ENCODE assay signal across 9 cellular contexts in genomic region chr1:169483500-169483966, GRCh38. TPM values are rescaled to one million over a fixed set of nuclear protein-coding genes. Genes with fewer than 3 reads are reported as not detected.
DNase-seq lines count a peak whose midpoint lies in the region; ATAC-seq and TF ChIP-seq lines count a peak whose summit lies in the region.
"Had no signal": no experiment of that assay in that cellular context is flagged by ENCODE, and none has a peak within 500 bp of the region (broad histone marks: within the 10 kb centered on the region; RNA-seq: fewer than 3 reads in every experiment).

No MANE protein-coding gene starts in this region.

- H3K36me3 Mint-ChIP-seq in naive thymus-derived CD8-positive, alpha-beta T cell = no peaks in the 10 kb centered on the region

- POLR2A ChIA-PET in naive thymus-derived CD8-positive, alpha-beta T cell (lab: Charles Lee) = no interaction called here

- peaks cover 30 to 65% (median 41%) of the 10 kb centered on the region in 4 donors for H3K4me1 Mint-ChIP-seq in naive thymus-derived CD8-positive, alpha-beta T cell

- H3K9me3 Mint-ChIP-seq in naive thymus-derived CD8-positive, alpha-beta T cell = no peaks in the 10 kb centered on the region

- H3K4me3 ChIP-seq in HAP-1 (peak overlapping the region; percentile 72), fibroblast of lung (replicated peaks in 1 of 4; ENCODE audit: control extremely low read depth in 1 of 4, insufficient read depth in 1 of 4, low read depth in 3 of 4, low read length in 4 of 4) (peak overlapping the region in 3 of 4 experiments; percentile 63 to 94 (median 77)), spleen (no peak overlapping the region)

- in situ Hi-C loops in HAP-1 (cut with MboI; ENCODE audit: low sequenced_read_pairs) = loop anchor here (10.0 kb wide), 1 partner anchor 379 kb away; the partner anchor contains the start of gene ATP1B1

- no peak overlapping the region for H3K9ac ChIP-seq in fibroblast of lung (ENCODE audit: insufficient read depth, low read length)

- H3K9me3 ChIP-seq in HAP-1 (no peaks in the 10 kb centered on the region), fibroblast of lung (ENCODE audit: control insufficient read depth, insufficient read depth, low read depth, low read length) (no peaks in the 10 kb centered on the region), spleen (no peaks in the 10 kb centered on the region)

- no peak for TF ChIP-seq POLR2A in spleen (IDR thresholded peaks at IDR 0.05)

- peaks cover 0 to 2% (median 0%) of the 10 kb centered on the region in 5 donors for H3K27me3 Mint-ChIP-seq in naive thymus-derived CD8-positive, alpha-beta T cell

- H3K4me2 ChIP-seq in fibroblast of lung (ENCODE audit: extremely low read depth, insufficient read depth, low read length) = peak overlapping the region; percentile 87

- intact Hi-C loops in spleen (cut with DNase I; ENCODE audit: low total_unique reads) = no loop called here

- H3K27ac Mint-ChIP-seq in naive thymus-derived CD8-positive, alpha-beta T cell = peak overlapping the region in 1 of 10 donors; percentile 48

- TF ChIP-seq CTCF in fibroblast of lung (conservative IDR thresholded peaks at IDR 0.05 in 1 of 2, IDR thresholded peaks at IDR 0.05 in 1 of 2; ENCODE audit: low read depth in 1 of 2, low read length in 2 of 2) (no peak), spleen (IDR thresholded peaks at IDR 0.05 in 8 of 11, conservative IDR thresholded peaks at IDR 0.05 in 3 of 11) (no peak)

- peaks cover 7% of the 10 kb centered on the region for H3K79me2 ChIP-seq in fibroblast of lung (ENCODE audit: control insufficient read depth, insufficient read depth, low read length)

- DNase-seq in HAP-1 (ENCODE audit: low spot score in 2 of 2) = peak; percentile 30 to 67
- DNase-seq in OCI-M1 (lab: John Stamatoyannopoulos, UW) = peak; percentile 90
- peak; percentile 43 to 89 for DNase-seq in fibroblast of lung (ENCODE audit: low read depth in 2 of 2)
- peak; percentile 13 for DNase-seq in putamen (ENCODE audit: low spot score)
- no peak for DNase-seq in naive thymus-derived CD8-positive, alpha-beta T cell
- DNase-seq in spleen = no peak
- DNase-seq in NCI-H226 = no peak
- DNase-seq: left cardiac atrium had no signal

- H3K27ac ChIP-seq in fibroblast of lung (ENCODE audit: insufficient read depth, low read length) (no peak overlapping the region), spleen (no peak overlapping the region)

- H2AFZ ChIP-seq in fibroblast of lung (ENCODE audit: low read length) = no peak overlapping the region

- WGBS in spleen, 5 donors = 57 to 89% (median 84%) methylated on average over 5 of the region's 5 CpGs

- H3K27me3 ChIP-seq in HAP-1 (ENCODE audit: low read depth) (no peaks in the 10 kb centered on the region), fibroblast of lung (ENCODE audit: control insufficient read depth, insufficient read depth, low read length) (no peaks in the 10 kb centered on the region), spleen (replicated peaks in 1 of 7) (no peaks in the 10 kb centered on the region)

- H3K4me3 Mint-ChIP-seq in naive thymus-derived CD8-positive, alpha-beta T cell = peak overlapping the region in 5 of 10 donors; percentile 41 to 99 (median 93)

- H3K4me1 ChIP-seq in HAP-1 (peaks cover 49% of the 10 kb centered on the region), fibroblast of lung (ENCODE audit: control insufficient read depth, extremely low read depth, insufficient read depth, low read length) (peaks cover 4% of the 10 kb centered on the region), spleen (peaks cover 13 to 40% (median 25%) of the 10 kb centered on the region in 6 donors)

- H3K36me3 ChIP-seq in HAP-1 (replicated peaks) (no peaks in the 10 kb centered on the region), fibroblast of lung (ENCODE audit: control insufficient read depth, insufficient read depth, low read length) (no peaks in the 10 kb centered on the region), spleen (no peaks in the 10 kb centered on the region)

- no peaks in the 10 kb centered on the region for H4K20me1 ChIP-seq in fibroblast of lung (ENCODE audit: control insufficient read depth, extremely low read depth, insufficient read depth, low read length)

- ATAC-seq in GM19351 (IDR thresholded peaks at IDR 0.05; ENCODE audit: unreplicated experiment) = no peak
- ATAC-seq in naive thymus-derived CD8-positive, alpha-beta T cell = no peak

RNA-seq across cellular contexts. Expression of gene SLC19A2, which starts 2.2 kb away (rescaled TPM):
- total RNA-seq in fibroblast of lung (8.5 and 8.9 TPM in 2 replicates), spleen (1 to 10 TPM; 2.4 to 6.7 (median 3.9) TPM)
- polyA plus RNA-seq in fibroblast of lung (4.5 and 5.2 TPM in 2 replicates), spleen (1 to 10 TPM; 2.0 to 4.0 (median 3.4) TPM)
- 2.4 and 2.6 TPM in 2 replicates for polyA plus RNA-seq in fibroblast of lung (2012)
- polyA minus RNA-seq in fibroblast of lung (ENCODE audit: low replicate concordance) = 0.71 and 5.7 TPM in 2 replicates
- total RNA-seq in naive thymus-derived CD8-positive, alpha-beta T cell = 1 to 10 TPM; 5.4 TPM
- under 1 TPM; 0.19 to 0.29 (median 0.24) TPM for polyA plus RNA-seq in naive thymus-derived CD8-positive, alpha-beta T cell

RNA-seq across cellular contexts. Expression of gene CCDC181, which starts 56.3 kb away (rescaled TPM):
- 0.66 and 0.77 TPM in 2 replicates for total RNA-seq in fibroblast of lung
- 0.34 and 0.40 TPM in 2 replicates for polyA plus RNA-seq in fibroblast of lung
- polyA plus RNA-seq in fibroblast of lung (2012) = 0.26 and 0.31 TPM in 2 replicates
- not detected in 2 replicates for polyA minus RNA-seq in fibroblast of lung (ENCODE audit: low replicate concordance)
- not detected for total RNA-seq in naive thymus-derived CD8-positive, alpha-beta T cell
- polyA plus RNA-seq in naive thymus-derived CD8-positive, alpha-beta T cell = under 1 TPM in 1 of 3 donors, not detected in 2; 0.14 TPM
- total RNA-seq in spleen = not detected
- under 1 TPM in 1 of 3 donors, not detected in 2; 0.03 TPM for polyA plus RNA-seq in spleen

Comparison
In these comparisons a context has a peak if more than half of its experiments do, and no peak if none do; other contexts are left out.
1. DNase-seq: peak in HAP-1 (2 of 2), OCI-M1 (single experiment), fibroblast of lung (2 of 2) and putamen (single experiment); none in naive thymus-derived CD8-positive, alpha-beta T cell (0 of 10), spleen (single experiment) and NCI-H226 (single experiment).
2. H3K4me3 ChIP-seq: peak in HAP-1 (single experiment) and fibroblast of lung (3 of 4); none in spleen (0 of 8).